ENCODE assay signal across 27 cellular contexts in genomic region chr16:558298-559020, GRCh38. TPM values are rescaled to one million over a fixed set of nuclear protein-coding genes. Genes with fewer than 3 reads are reported as not detected.
A peak's percentile ranks its signal among the peaks of the same experiment; 100 is the strongest.
DNase-seq lines count a peak whose midpoint lies in the region; ATAC-seq and TF ChIP-seq lines count a peak whose summit lies in the region.
"Had no signal": no experiment of that assay in that cellular context is flagged by ENCODE, and none has a peak within 500 bp of the region (broad histone marks: within the 10 kb centered on the region; RNA-seq: fewer than 3 reads in every experiment).

No MANE protein-coding gene starts in this region.

- peaks cover 17% of the 10 kb centered on the region for H3K27me3 Mint-ChIP-seq in activated CD8-positive, alpha-beta memory T cell treated with anti-CD3 and anti-CD28 coated beads, Interleukin-2, amount 10 ng/mL, durations not matched to agents 7 days and 5 days

- H3K36me3 ChIP-seq in BLaER1 treated with 17β-estradiol and CSF1 and Interleukin-3, amounts not matched to agents 10 nM and 100 nM: peaks cover 0 to 16% (median 8%) of the 10 kb centered on the region in 11 experiments; a peak in 11 of 22 replicates
- no peaks in the 10 kb centered on the region for H3K36me3 ChIP-seq in HEK293 (ENCODE audit: control insufficient read depth in 2 of 2, insufficient read depth in 1 of 2, low read length in 2 of 2)
- H3K36me3 ChIP-seq in MM.1S (replicated peaks; ENCODE audit: insufficient read depth, low read length): no peaks in the 10 kb centered on the region

- H3K27me3 ChIP-seq in BLaER1 treated with 17β-estradiol and CSF1 and Interleukin-3, amounts not matched to agents 10 nM and 100 nM: peaks cover 51 to 62% (median 55%) of the 10 kb centered on the region in 11 experiments
- H3K27me3 ChIP-seq in MM.1S (replicated peaks; ENCODE audit: insufficient read depth, low read length): peaks cover 62% of the 10 kb centered on the region
- H3K27me3 ChIP-seq: body of pancreas had no signal

- POLR2A ChIA-PET in HEK293 (lab: Yijun Ruan, JAX): interaction anchor here (0.6 to 1.0 kb wide), 2 partner anchors 16 to 37 kb away, joined by 3 read pairs; no protein-coding TSS in a partner anchor

- H3K4me3 ChIP-seq in BLaER1 treated with 17β-estradiol and CSF1 and Interleukin-3, amounts not matched to agents 10 nM and 100 nM: peak overlapping the region in 3 of 10 experiments; percentile 5 to 37 (median 31); a peak in 3 of 20 replicates
- H3K4me3 ChIP-seq in HEK293 (ENCODE audit: low read depth, low read length) (no peak overlapping the region), MM.1S (ENCODE audit: low read length) (no peak overlapping the region)
- H3K4me3 ChIP-seq: body of pancreas, left lung had no signal

- no peaks in the 10 kb centered on the region for H3K4me1 Mint-ChIP-seq in activated CD8-positive, alpha-beta memory T cell treated with anti-CD3 and anti-CD28 coated beads, Interleukin-2, amount 10 ng/mL, durations not matched to agents 7 days and 5 days

- H3K4me1 ChIP-seq in BLaER1 treated with 17β-estradiol and CSF1 and Interleukin-3, amounts not matched to agents 10 nM and 100 nM: peaks cover 23 to 77% (median 52%) of the 10 kb centered on the region in 10 experiments; a peak in 19 of 20 replicates
- H3K4me1 ChIP-seq in HEK293 (ENCODE audit: control insufficient read depth, insufficient read depth, low read length): no peaks in the 10 kb centered on the region; the same call in 1 of the 2 replicates
- H3K4me1 ChIP-seq in MM.1S (ENCODE audit: low read length): no peaks in the 10 kb centered on the region

- TF ChIP-seq CTCF in HEK293 (tag by site-specific recombination; IDR thresholded peaks at IDR 0.05) (no peak), MM.1S (IDR thresholded peaks at IDR 0.05; ENCODE audit: low read length) (no peak)

- H3K36me3 Mint-ChIP-seq in activated CD8-positive, alpha-beta memory T cell treated with anti-CD3 and anti-CD28 coated beads, Interleukin-2, amount 10 ng/mL, durations not matched to agents 7 days and 5 days: no peaks in the 10 kb centered on the region
- H3K36me3 Mint-ChIP-seq: type B pancreatic cell had no signal

- DNase-seq in cerebellum (ENCODE audit: low spot score) (peak; percentile 92), myocyte (ENCODE audit: low read depth) (peak; percentile 67), HCEC 1CT (no peak), NCI-H146 treated with DMSO at 0.1 percent for 48 hours (lab: John Stamatoyannopoulos, UW; ENCODE audit: unreplicated experiment) (no peak), MM.1S (no peak)
- DNase-seq in activated CD8-positive, alpha-beta memory T cell treated with anti-CD3 and anti-CD28 coated beads, Interleukin-2, amount 10 ng/mL, durations not matched to agents 7 days and 5 days: no peak
- DNase-seq: activated B cell treated with CpG ODN at 0.5 μM for 24 hours; activated CD4-positive, alpha-beta T cell treated with anti-CD3 and anti-CD28 coated beads, Interleukin-2, amount 50 U/mL, for 48 hours; activated gamma-delta T cell; body of pancreas; CD4-positive, alpha-beta T cell; DMS153; effector memory CD4-positive, alpha-beta T cell; erythroblast; foreskin fibroblast; left lung; midbrain; NCI-H1105 treated with DMSO at 0.1 percent for 48 hours; NCI-H2081; NCI-H226; NCI-H748 treated with DMSO at 0.1 percent for 48 hours; T1000 had no signal

- CTCF ChIA-PET in HEK293 (lab: Yijun Ruan, JAX): no interaction called here
- CTCF ChIA-PET in activated CD8-positive, alpha-beta memory T cell treated with anti-CD3 and anti-CD28 coated beads, Interleukin-2, amount 10 ng/mL, durations not matched to agents 7 days and 5 days (lab: Charles Lee): interaction anchor here (1.3 kb wide), 1 partner anchor 12 kb away, joined by 5 read pairs; no protein-coding TSS in a partner anchor

- no peaks in the 10 kb centered on the region for H3F3A ChIP-seq in MM.1S (ENCODE audit: insufficient read depth, low read length)

- H3K27ac Mint-ChIP-seq in activated CD8-positive, alpha-beta memory T cell treated with anti-CD3 and anti-CD28 coated beads, Interleukin-2, amount 10 ng/mL, durations not matched to agents 7 days and 5 days: no peak overlapping the region
- H3K27ac Mint-ChIP-seq: activated B cell treated with CpG ODN at 0.5 μM for 24 hours; CD4-positive, alpha-beta T cell; type B pancreatic cell had no signal

- H3K4me3 Mint-ChIP-seq in activated CD8-positive, alpha-beta memory T cell treated with anti-CD3 and anti-CD28 coated beads, Interleukin-2, amount 10 ng/mL, durations not matched to agents 7 days and 5 days: no peak overlapping the region
- H3K4me3 Mint-ChIP-seq: activated B cell treated with CpG ODN at 0.5 μM for 24 hours; CD4-positive, alpha-beta T cell had no signal

- peak overlapping the region in 4 of 11 experiments; percentile 23 to 42 (median 26); a peak in 4 of 22 replicates for H3K9ac ChIP-seq in BLaER1 treated with 17β-estradiol and CSF1 and Interleukin-3, amounts not matched to agents 10 nM and 100 nM
- H3K9ac ChIP-seq in MM.1S (ENCODE audit: low read length): no peak overlapping the region

- no peak overlapping the region; a peak in 1 of 22 replicates for H3K27ac ChIP-seq in BLaER1 treated with 17β-estradiol and CSF1 and Interleukin-3, amounts not matched to agents 10 nM and 100 nM
- H3K27ac ChIP-seq in HEK293 (ENCODE audit: extremely low read depth, low read depth, low read length) (no peak overlapping the region), MM.1S (ENCODE audit: low read length) (no peak overlapping the region)
- H3K27ac ChIP-seq: body of pancreas, left lung had no signal

- no peak overlapping the region for H2AFZ ChIP-seq in MM.1S (ENCODE audit: low read length)

- no peaks in the 10 kb centered on the region for H3K79me2 ChIP-seq in MM.1S (ENCODE audit: low read length)

- H3K9me3 Mint-ChIP-seq in activated CD8-positive, alpha-beta memory T cell treated with anti-CD3 and anti-CD28 coated beads, Interleukin-2, amount 10 ng/mL, durations not matched to agents 7 days and 5 days (ENCODE audit: low read depth): no peaks in the 10 kb centered on the region
- H3K9me3 Mint-ChIP-seq: activated B cell treated with CpG ODN at 0.5 μM for 24 hours; CD4-positive, alpha-beta T cell; type B pancreatic cell had no signal

- peak overlapping the region; percentile 9 to 98 (median 78); a peak in 20 of 22 replicates for H3K4me2 ChIP-seq in BLaER1 treated with 17β-estradiol and CSF1 and Interleukin-3, amounts not matched to agents 10 nM and 100 nM
- no peak overlapping the region for H3K4me2 ChIP-seq in MM.1S (ENCODE audit: low read depth, low read length)

- H3K9me3 ChIP-seq in BLaER1 treated with 17β-estradiol and CSF1 and Interleukin-3, amounts not matched to agents 10 nM and 100 nM (replicated peaks in 1 of 11): no peaks in the 10 kb centered on the region
- no peaks in the 10 kb centered on the region for H3K9me3 ChIP-seq in HEK293 (ENCODE audit: control insufficient read depth, insufficient read depth, low read depth, low read length)
- H3K9me3 ChIP-seq in MM.1S (replicated peaks; ENCODE audit: insufficient read depth, low read length): no peaks in the 10 kb centered on the region
- H3K9me3 ChIP-seq: body of pancreas, left lung had no signal

- peaks cover 0 to 91% (median 54%) of the 10 kb centered on the region in 11 experiments; a peak in 19 of 22 replicates for H4K20me1 ChIP-seq in BLaER1 treated with 17β-estradiol and CSF1 and Interleukin-3, amounts not matched to agents 10 nM and 100 nM
- no peaks in the 10 kb centered on the region for H4K20me1 ChIP-seq in MM.1S (ENCODE audit: insufficient read depth, low read length)

- no peak for ATAC-seq in activated CD8-positive, alpha-beta memory T cell treated with anti-CD3 and anti-CD28 coated beads, Interleukin-2, amount 10 ng/mL, durations not matched to agents 7 days and 5 days
- ATAC-seq: body of pancreas, left lung had no signal

- no peaks in the 10 kb centered on the region for H3K9me2 ChIP-seq in MM.1S (replicated peaks; ENCODE audit: insufficient read depth, low read length)

TF ChIP-seq in HEK293, 187 proteins besides CTCF, POLR2A, EP300 and RAD21 (continues in another document):
- TF ChIP-seq ZNF792 (tag by site-specific recombination; IDR thresholded peaks at IDR 0.05): no peak

RNA-seq across cellular contexts. Expression of gene PRR35, which starts 1.7 kb away (rescaled TPM):
- total RNA-seq in cerebellum (2.7 TPM), myocyte (2.9 and 12.5 TPM in 2 replicates)
- 0.47 TPM for polyA plus RNA-seq in myocyte (2012)
- not detected for total RNA-seq in activated CD8-positive, alpha-beta memory T cell treated with anti-CD3 and anti-CD28 coated beads, Interleukin-2, amount 10 ng/mL, durations not matched to agents 7 days and 5 days
- total RNA-seq: activated B cell treated with CpG ODN at 0.5 μM for 24 hours; body of pancreas; CD4-positive, alpha-beta T cell; left lung; posterior vena cava had no signal
- polyA plus RNA-seq: neural cell had no signal

RNA-seq across cellular contexts. Expression of gene NHLRC4, which starts 8.3 kb away (rescaled TPM):
- total RNA-seq in cerebellum (0.27 TPM), myocyte (0.05 and 1.2 TPM in 2 replicates)
- not detected for polyA plus RNA-seq in myocyte (2012)
- 1 to 10 TPM in 1 of 2 experiments, under 1 TPM in 1; 0.94 to 1.2 TPM for total RNA-seq in activated CD8-positive, alpha-beta memory T cell treated with anti-CD3 and anti-CD28 coated beads, Interleukin-2, amount 10 ng/mL, durations not matched to agents 7 days and 5 days
- polyA plus RNA-seq: neural cell had no signal

RNA-seq across cellular contexts. Expression of gene PIGQ, which starts 11.3 kb away (rescaled TPM):
- 28.9 TPM for total RNA-seq in cerebellum
- 45.4 and 59.9 TPM in 2 replicates for total RNA-seq in myocyte
- 43.1 TPM for polyA plus RNA-seq in myocyte (2012)
- 10 to 100 TPM; 38.8 to 41.0 TPM for total RNA-seq in activated CD8-positive, alpha-beta memory T cell treated with anti-CD3 and anti-CD28 coated beads, Interleukin-2, amount 10 ng/mL, durations not matched to agents 7 days and 5 days

RNA-seq across cellular contexts. Expression of gene CAPN15, which starts 30.9 kb away (rescaled TPM):
- total RNA-seq in cerebellum (17.0 TPM), myocyte (81.8 and 141 TPM in 2 replicates)
- polyA plus RNA-seq in myocyte (2012): 22.2 TPM
- 100 to 1,000 TPM; 113 to 121 TPM for total RNA-seq in activated CD8-positive, alpha-beta memory T cell treated with anti-CD3 and anti-CD28 coated beads, Interleukin-2, amount 10 ng/mL, durations not matched to agents 7 days and 5 days

RNA-seq across cellular contexts. Expression of gene RAB40C, which starts 31.4 kb away (rescaled TPM):
- total RNA-seq in cerebellum (15.9 TPM), myocyte (17.2 and 19.1 TPM in 2 replicates)
- polyA plus RNA-seq in myocyte (2012): 13.9 TPM
- total RNA-seq in activated CD8-positive, alpha-beta memory T cell treated with anti-CD3 and anti-CD28 coated beads, Interleukin-2, amount 10 ng/mL, durations not matched to agents 7 days and 5 days: 10 to 100 TPM; 13.3 to 14.0 TPM

Comparison
In these comparisons a context has a peak if more than half of its experiments do, and no peak if none do; other contexts are left out.
1. DNase-seq: peak in cerebellum (single experiment) and myocyte (single experiment); none in HCEC 1CT (single experiment), activated CD8-positive, alpha-beta memory T cell treated with anti-CD3 and anti-CD28 coated beads, Interleukin-2, amount 10 ng/mL, durations not matched to agents 7 days and 5 days (single experiment), NCI-H146 treated with DMSO at 0.1 percent for 48 hours (single experiment) and MM.1S (single experiment).